In the genomic region with DNA sequence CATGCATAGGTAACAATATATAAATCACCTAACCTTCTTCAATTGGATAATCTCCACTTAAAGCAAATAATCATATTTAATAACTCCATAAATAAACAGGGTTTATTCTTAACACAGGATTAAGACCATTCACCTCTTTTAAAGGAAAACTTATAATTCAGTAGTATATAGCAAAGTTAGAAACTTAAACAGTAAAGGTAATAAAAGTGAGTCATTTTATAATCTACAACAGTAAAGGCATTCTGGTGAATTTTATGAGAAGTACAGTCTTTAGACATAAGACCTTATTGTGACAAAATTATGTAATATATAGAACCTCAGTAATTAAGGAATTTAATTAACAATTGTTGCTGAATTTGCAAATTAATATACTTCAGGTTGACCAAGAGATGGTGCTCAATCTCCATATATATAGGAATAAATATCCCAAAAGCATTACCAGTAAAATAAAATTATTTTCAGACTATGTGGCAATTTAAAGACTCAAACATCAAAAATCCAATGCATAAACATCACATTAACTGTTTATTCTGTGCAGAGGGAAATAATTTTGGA, we compare ENCODE assay signal across 20 cellular contexts.
"Had no signal": no experiment of that assay in that cellular context is flagged by ENCODE, and none has a peak within 500 bp of the region (broad histone marks: within the 10 kb centered on the region; RNA-seq: fewer than 3 reads in every experiment).

No MANE protein-coding gene starts in this region.

- H3K27me3 ChIP-seq: esophagus muscularis mucosa, gastroesophageal sphincter, pancreas had no signal

- H3K27ac ChIP-seq: esophagus muscularis mucosa, gastroesophageal sphincter, pancreas had no signal

- H3K4me3 ChIP-seq: esophagus muscularis mucosa, gastroesophageal sphincter, lung, pancreas, smooth muscle cell had no signal

- FAIRE-seq: keratinocyte, urothelium cell line had no signal

- DNase-seq: effector memory CD4-positive, alpha-beta T cell; foreskin fibroblast; glutamatergic neuron; left cardiac atrium; left ventricle myocardium superior; mesenchymal stem cell; midbrain; naive B cell; occipital lobe; pancreas; right cardiac atrium; stimulated activated CD4-positive, alpha-beta T cell treated with anti-CD3 and anti-CD28 coated beads, Interleukin-2, amount 100 ng/mL, for 48 hours; stimulated activated naive CD4-positive, alpha-beta T cell treated with Interleukin-2 at 50 U/mL for 16 hours; trophoblast cell had no signal

- H3K9me3 ChIP-seq: esophagus muscularis mucosa, gastroesophageal sphincter, pancreas had no signal

- H3K4me1 ChIP-seq: gastroesophageal sphincter had no signal

- H3K4me2 ChIP-seq: smooth muscle cell had no signal

- ATAC-seq: gastroesophageal sphincter, left cardiac atrium, left ventricle myocardium superior, pancreas, right cardiac atrium had no signal

- H3K36me3 ChIP-seq: esophagus muscularis mucosa, gastroesophageal sphincter, pancreas had no signal
